1 cellular context compared by ENCODE assay signal in the genomic region with DNA sequence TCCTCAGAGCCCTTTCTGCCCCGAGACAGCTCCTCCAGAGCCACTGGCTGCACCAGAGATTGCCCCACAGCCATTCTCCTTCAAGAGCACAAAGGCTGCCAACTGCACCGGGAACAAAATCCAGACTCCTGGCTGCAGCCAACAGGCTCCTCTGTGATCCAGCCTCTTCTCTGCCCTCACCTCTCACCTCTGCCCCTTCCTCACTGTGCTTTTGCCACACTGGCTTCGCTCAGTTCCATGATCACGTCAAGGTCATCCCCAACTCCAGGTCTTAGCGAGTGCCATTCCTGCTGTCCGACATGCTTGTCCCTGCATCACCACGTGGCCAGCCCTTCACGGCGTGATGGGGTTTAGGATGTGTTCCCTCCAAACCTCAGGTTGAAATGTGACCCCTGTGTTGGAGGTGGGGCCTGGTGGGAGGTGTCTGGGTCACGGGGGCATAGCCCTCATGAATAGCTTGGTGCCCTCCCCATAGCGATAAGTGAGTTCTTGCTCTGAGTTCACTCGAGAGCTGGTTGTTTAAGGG.
TF ChIP-seq lines count a peak whose summit lies in the region.

No MANE protein-coding gene starts in this region.

TF ChIP-seq in SK-N-SH, 30 proteins besides CTCF, POLR2A, EP300 and RAD21 (continued from another document):
- TF ChIP-seq JUND (IDR thresholded peaks at IDR 0.05), result no peak
- TF ChIP-seq FOXM1 (IDR thresholded peaks at IDR 0.05; ENCODE audit: low read depth), result no peak
- TF ChIP-seq EZH2phosphoT487 (IDR thresholded peaks at IDR 0.05; ENCODE audit: borderline replicate concordance, low read depth), result no peak
- no peak for TF ChIP-seq CHD2 (IDR thresholded peaks at IDR 0.05; ENCODE audit: low read length, partially characterized antibody)
- TF ChIP-seq, protein P1, sequence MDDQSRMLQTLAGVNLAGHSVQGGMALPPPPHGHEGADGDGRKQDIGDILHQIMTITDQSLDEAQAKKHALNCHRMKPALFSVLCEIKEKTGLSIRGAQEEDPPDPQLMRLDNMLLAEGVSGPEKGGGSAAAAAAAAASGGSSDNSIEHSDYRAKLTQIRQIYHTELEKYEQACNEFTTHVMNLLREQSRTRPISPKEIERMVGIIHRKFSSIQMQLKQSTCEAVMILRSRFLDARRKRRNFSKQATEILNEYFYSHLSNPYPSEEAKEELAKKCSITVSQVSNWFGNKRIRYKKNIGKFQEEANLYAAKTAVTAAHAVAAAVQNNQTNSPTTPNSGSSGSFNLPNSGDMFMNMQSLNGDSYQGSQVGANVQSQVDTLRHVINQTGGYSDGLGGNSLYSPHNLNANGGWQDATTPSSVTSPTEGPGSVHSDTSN (IDR thresholded peaks at IDR 0.05), result no peak
- no peak for TF ChIP-seq MXI1 (IDR thresholded peaks at IDR 0.05; ENCODE audit: low read depth, low read length)
- TF ChIP-seq RCOR1 (IDR thresholded peaks at IDR 0.05; ENCODE audit: low read length), result no peak
- no peak for TF ChIP-seq TAF1 (IDR thresholded peaks at IDR 0.05; ENCODE audit: borderline replicate concordance, low read depth, low read length)
- TF ChIP-seq, protein P2, sequence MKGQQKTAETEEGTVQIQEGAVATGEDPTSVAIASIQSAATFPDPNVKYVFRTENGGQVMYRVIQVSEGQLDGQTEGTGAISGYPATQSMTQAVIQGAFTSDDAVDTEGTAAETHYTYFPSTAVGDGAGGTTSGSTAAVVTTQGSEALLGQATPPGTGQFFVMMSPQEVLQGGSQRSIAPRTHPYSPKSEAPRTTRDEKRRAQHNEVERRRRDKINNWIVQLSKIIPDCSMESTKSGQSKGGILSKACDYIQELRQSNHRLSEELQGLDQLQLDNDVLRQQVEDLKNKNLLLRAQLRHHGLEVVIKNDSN (IDR thresholded peaks at IDR 0.05; ENCODE audit: borderline replicate concordance, low read depth), result no peak
